22 cellular contexts compared by ENCODE assay signal in genomic region chr6:145069966-145070365, GRCh38.
A peak's percentile ranks its signal among the peaks of the same experiment; 100 is the strongest.
DNase-seq lines count a peak whose midpoint lies in the region; ATAC-seq, FAIRE-seq and TF ChIP-seq lines count a peak whose summit lies in the region.
"Had no signal": no experiment of that assay in that cellular context is flagged by ENCODE, and none has a peak within 500 bp of the region (broad histone marks: within the 10 kb centered on the region; RNA-seq: fewer than 3 reads in every experiment).

No MANE protein-coding gene starts in this region.

- no peak for TF ChIP-seq RAD21 in HepG2 (CRISPR knock-in tag; IDR thresholded peaks at IDR 0.05)

- ATAC-seq in HepG2 (no peak; the same call in 2 of the 3 replicates), right lobe of liver (no peak), HG02852 (IDR thresholded peaks at IDR 0.05; ENCODE audit: unreplicated experiment) (no peak), HG03460 (IDR thresholded peaks at IDR 0.05; ENCODE audit: unreplicated experiment) (no peak)
- ATAC-seq: Right ventricle myocardium inferior had no signal

- TF ChIP-seq EP300 in HepG2 (IDR thresholded peaks at IDR 0.05; ENCODE audit: low read depth in 2 of 2, low read length in 2 of 2) (no peak), HepG2 (CRISPR knock-in tag; IDR thresholded peaks at IDR 0.05; ENCODE audit: borderline replicate concordance) (no peak)

- no peaks in the 10 kb centered on the region for H3K9me3 ChIP-seq in HepG2 (ENCODE audit: low read length)
- H3K9me3 ChIP-seq in right lobe of liver: no peaks in the 10 kb centered on the region
- H3K9me3 ChIP-seq in smooth muscle cell (replicated peaks; ENCODE audit: low read depth): no peaks in the 10 kb centered on the region
- H3K9me3 ChIP-seq in spleen: peaks cover 0 to 10% (median 0%) of the 10 kb centered on the region in 8 donors
- H3K9me3 ChIP-seq: MG63 had no signal

- TF ChIP-seq POLR2A in HepG2 (IDR thresholded peaks at IDR 0.05; ENCODE audit: insufficient read depth in 1 of 2, low read depth in 2 of 2, low read length in 2 of 2): no peak
- no peak for TF ChIP-seq POLR2A in right lobe of liver (IDR thresholded peaks at IDR 0.05)
- no peak for TF ChIP-seq POLR2A in spleen (IDR thresholded peaks at IDR 0.05)

- intact Hi-C loops in HepG2 (cut with micrococcal nuclease; ENCODE audit: unreplicated experiment): no loop called here
- intact Hi-C loops in right lobe of liver (cut with DNase I): no loop called here
- intact Hi-C loops in spleen (cut with DNase I; ENCODE audit: low total_unique reads): no loop called here

- no TSS peak for BruUV-seq in HepG2 (replicated peaks; lab: Mats Ljungman, UMichigan)

- H3K4me3 ChIP-seq in HepG2 (replicated peaks in 1 of 3; ENCODE audit: insufficient read depth in 1 of 3, low read depth in 2 of 3, low read length in 3 of 3): no peak overlapping the region
- H3K4me3 ChIP-seq in right lobe of liver: no peak overlapping the region
- no peak overlapping the region for H3K4me3 ChIP-seq in fibroblast of villous mesenchyme (ENCODE audit: low read depth, low read length)
- H3K4me3 ChIP-seq in smooth muscle cell: no peak overlapping the region
- no peak overlapping the region for H3K4me3 ChIP-seq in spleen
- H3K4me3 ChIP-seq: MG63 had no signal

- H3K79me2 ChIP-seq in HepG2 (ENCODE audit: insufficient read depth, low read length) (no peaks in the 10 kb centered on the region), smooth muscle cell (ENCODE audit: low read depth) (no peaks in the 10 kb centered on the region)

- POLR2A ChIA-PET in HepG2 (lab: Yijun Ruan, JAX): no interaction called here

- no peak overlapping the region for H2AFZ ChIP-seq in HepG2 (ENCODE audit: low read length)
- no peak overlapping the region for H2AFZ ChIP-seq in smooth muscle cell (ENCODE audit: low read depth)

- H3K27ac ChIP-seq in HepG2 (ENCODE audit: extremely low read length, insufficient read depth, low read length): no peak overlapping the region
- no peak overlapping the region for H3K27ac ChIP-seq in right lobe of liver
- H3K27ac ChIP-seq in smooth muscle cell (ENCODE audit: low read depth): peak overlapping the region; percentile 90
- no peak overlapping the region for H3K27ac ChIP-seq in spleen
- H3K27ac ChIP-seq: KMS-11 had no signal

- no peaks in the 10 kb centered on the region for H4K20me1 ChIP-seq in HepG2 (ENCODE audit: insufficient read depth, low read length)
- H4K20me1 ChIP-seq in smooth muscle cell (ENCODE audit: low read depth): no peaks in the 10 kb centered on the region

- TF ChIP-seq CTCF in HepG2 (CRISPR knock-in tag; IDR thresholded peaks at IDR 0.05): no peak
- no peak for TF ChIP-seq CTCF in right lobe of liver (IDR thresholded peaks at IDR 0.05)
- TF ChIP-seq CTCF in fibroblast of villous mesenchyme (IDR thresholded peaks at IDR 0.05; ENCODE audit: insufficient read depth, low read depth, low read length): no peak
- no peak for TF ChIP-seq CTCF in smooth muscle cell (IDR thresholded peaks at IDR 0.05; ENCODE audit: borderline replicate concordance, insufficient read depth, poor library complexity, severe bottlenecking)
- no peak for TF ChIP-seq CTCF in spleen (IDR thresholded peaks at IDR 0.05 in 8 of 11, conservative IDR thresholded peaks at IDR 0.05 in 3 of 11)

- DNase-seq in HepG2 (ENCODE audit: low spot score) (no peak), right lobe of liver (no peak), RPMI7951 (ENCODE audit: low read depth) (peak; percentile 29), fibroblast of villous mesenchyme (ENCODE audit: low read depth) (peak; percentile 14), smooth muscle cell (lab: John Stamatoyannopoulos, UW; ENCODE audit: unreplicated experiment) (no peak), spleen (no peak)
- DNase-seq: 8988T; AML-193; C1 segment of cervical spinal cord; CD8-positive, alpha-beta memory T cell; DMS53; H9; MG63; NCI-H1417; NCI-H1694 treated with DMSO at 0.1 percent for 48 hours; NCI-H446; NCI-H526 had no signal

- WGBS in HepG2 (ENCODE audit: low lambda C conversion rate): 25% methylated on average over 2 of the region's 2 CpGs
- 88% methylated on average over 2 of the region's 2 CpGs for WGBS in right lobe of liver (ENCODE audit: insufficient coverage, low coverage, low lambda C conversion rate, missing lambda C conversion rate)
- WGBS in smooth muscle cell (ENCODE audit: low lambda C conversion rate): 7% methylated on average over 2 of the region's 2 CpGs
- 83 to 91% (median 88%) methylated on average over 2 of the region's 2 CpGs for WGBS in spleen, 5 donors

- H3K36me3 ChIP-seq in HepG2 (replicated peaks in 1 of 2; ENCODE audit: control insufficient read depth in 1 of 2, insufficient read depth in 2 of 2, low read length in 2 of 2): no peaks in the 10 kb centered on the region
- no peaks in the 10 kb centered on the region for H3K36me3 ChIP-seq in right lobe of liver
- H3K36me3 ChIP-seq in smooth muscle cell (ENCODE audit: low read depth): no peaks in the 10 kb centered on the region
- H3K36me3 ChIP-seq in spleen: no peaks in the 10 kb centered on the region
- H3K36me3 ChIP-seq: MG63 had no signal

- in situ Hi-C loops in HepG2 (cut with HindIII; ENCODE audit: extremely low pct_ligation_motif_present, low pct_unique_long_range_greater_than_20kb): no loop called here

- H3K27me3 ChIP-seq in HepG2 (ENCODE audit: control insufficient read depth in 1 of 2, insufficient read depth in 2 of 2, low read length in 2 of 2) (no peaks in the 10 kb centered on the region), right lobe of liver (no peaks in the 10 kb centered on the region), smooth muscle cell (ENCODE audit: low read depth) (no peaks in the 10 kb centered on the region), spleen (replicated peaks in 1 of 7) (no peaks in the 10 kb centered on the region)
- H3K27me3 ChIP-seq: MG63 had no signal

- CTCF ChIA-PET in HepG2 (lab: Yijun Ruan, JAX; ENCODE audit: low intra/inter-chr PET ratio, low total read pairs): no interaction called here

- H3K4me1 ChIP-seq in HepG2 (ENCODE audit: insufficient read depth, low read length): no peaks in the 10 kb centered on the region
- no peaks in the 10 kb centered on the region for H3K4me1 ChIP-seq in right lobe of liver
- peaks cover 3% of the 10 kb centered on the region for H3K4me1 ChIP-seq in smooth muscle cell (ENCODE audit: low read depth)
- no peaks in the 10 kb centered on the region for H3K4me1 ChIP-seq in spleen

- peak; percentile 52 for FAIRE-seq in HepG2 (lab: Jason Lieb, UNC)
- FAIRE-seq: RCC 7860 had no signal

- H3F3A ChIP-seq in smooth muscle cell (ENCODE audit: low read depth): no peaks in the 10 kb centered on the region

- no peak overlapping the region for H3K4me2 ChIP-seq in HepG2 (ENCODE audit: low read depth, low read length)
- H3K4me2 ChIP-seq in smooth muscle cell: peak overlapping the region; percentile 48
- H3K4me2 ChIP-seq: KMS-11 had no signal

- H3K9ac ChIP-seq in HepG2 (ENCODE audit: insufficient read depth, low read depth, low read length): no peak overlapping the region
- peak overlapping the region; percentile 17 for H3K9ac ChIP-seq in smooth muscle cell (ENCODE audit: low read depth)
- H3K9ac ChIP-seq: KMS-11 had no signal

TF ChIP-seq in HepG2, 621 proteins besides CTCF, POLR2A, EP300 and RAD21 (continues in another document):
- TF ChIP-seq AKAP8 (CRISPR knock-in tag; IDR thresholded peaks at IDR 0.05) (no peak), ZFP82 (CRISPR knock-in tag; IDR thresholded peaks at IDR 0.05; ENCODE audit: borderline replicate concordance) (no peak), SRSF9 (IDR thresholded peaks at IDR 0.05; ENCODE audit: borderline replicate concordance, insufficient read depth, low read depth, low read length, poor library complexity, severe bottlenecking) (no peak), TARDBP (CRISPR knock-in tag; IDR thresholded peaks at IDR 0.05) (no peak), ZKSCAN5 (CRISPR knock-in tag; IDR thresholded peaks at IDR 0.05) (no peak), ZNF841 (CRISPR knock-in tag; IDR thresholded peaks at IDR 0.05; ENCODE audit: borderline replicate concordance) (no peak), ZNF496 (CRISPR knock-in tag; IDR thresholded peaks at IDR 0.05; ENCODE audit: insufficient replicate concordance) (no peak), ZBTB3 (CRISPR knock-in tag; IDR thresholded peaks at IDR 0.05; ENCODE audit: borderline replicate concordance, low read depth) (no peak), ETV6 (CRISPR knock-in tag; conservative IDR thresholded peaks at IDR 0.05) (no peak), ZNF614 (CRISPR knock-in tag; IDR thresholded peaks at IDR 0.05; ENCODE audit: borderline replicate concordance) (no peak), ZNF275 (CRISPR knock-in tag; IDR thresholded peaks at IDR 0.05; ENCODE audit: borderline replicate concordance) (no peak), MZF1 (CRISPR knock-in tag; IDR thresholded peaks at IDR 0.05; ENCODE audit: borderline replicate concordance) (no peak), HOMEZ (CRISPR knock-in tag; IDR thresholded peaks at IDR 0.05; ENCODE audit: low read depth) (no peak), SUZ12 (IDR thresholded peaks at IDR 0.05; ENCODE audit: low read depth, low read length) (no peak), ELF3 (CRISPR knock-in tag; IDR thresholded peaks at IDR 0.05) (no peak), MBD4 (IDR thresholded peaks at IDR 0.05; ENCODE audit: borderline replicate concordance, low read length) (no peak), HDAC2 (CRISPR knock-in tag; IDR thresholded peaks at IDR 0.05) (no peak), ZNF713 (CRISPR knock-in tag; IDR thresholded peaks at IDR 0.05) (no peak)

Comparison
In these comparisons a context has a peak if more than half of its experiments do, and no peak if none do; other contexts are left out.
1. DNase-seq: peak in RPMI7951 (single experiment) and fibroblast of villous mesenchyme (single experiment); none in HepG2 (single experiment), right lobe of liver (0 of 3), smooth muscle cell (single experiment) and spleen (single experiment).